1 cellular context compared by ENCODE assay signal in the genomic region with DNA sequence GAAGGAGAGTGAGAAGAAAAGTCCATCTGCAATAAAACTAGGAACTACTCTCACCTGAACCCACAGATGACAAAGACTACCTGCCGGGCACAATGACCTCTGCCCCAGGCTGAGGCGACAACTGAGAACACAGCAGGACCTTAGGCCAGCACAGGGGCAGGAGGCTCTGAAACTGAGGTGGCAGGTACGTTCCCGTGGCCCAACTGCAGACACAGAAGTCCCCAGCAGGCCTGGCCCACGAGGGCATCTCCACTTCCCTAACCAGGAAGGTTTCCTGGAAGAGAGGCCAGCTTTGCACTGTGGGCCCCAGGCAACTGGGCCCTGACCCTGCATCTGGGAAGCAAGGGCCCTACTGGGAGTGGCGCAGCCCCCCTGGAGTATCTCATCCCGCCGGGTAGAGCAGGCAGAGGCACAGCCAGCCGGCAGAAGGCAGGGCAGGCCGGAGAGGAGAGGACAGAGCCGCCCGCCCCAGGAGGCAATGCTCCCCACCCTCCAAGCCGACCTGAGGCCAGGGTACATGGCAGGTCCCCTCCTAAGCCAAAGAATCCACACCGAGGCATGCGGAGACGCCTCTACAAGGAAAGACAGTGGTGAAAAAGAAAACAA.
TF ChIP-seq lines count a peak whose summit lies in the region.

No MANE protein-coding gene starts in this region.

TF ChIP-seq in liver, 16 proteins besides CTCF, POLR2A, EP300 and RAD21 (continued from another document):
- TF ChIP-seq, protein P1, sequence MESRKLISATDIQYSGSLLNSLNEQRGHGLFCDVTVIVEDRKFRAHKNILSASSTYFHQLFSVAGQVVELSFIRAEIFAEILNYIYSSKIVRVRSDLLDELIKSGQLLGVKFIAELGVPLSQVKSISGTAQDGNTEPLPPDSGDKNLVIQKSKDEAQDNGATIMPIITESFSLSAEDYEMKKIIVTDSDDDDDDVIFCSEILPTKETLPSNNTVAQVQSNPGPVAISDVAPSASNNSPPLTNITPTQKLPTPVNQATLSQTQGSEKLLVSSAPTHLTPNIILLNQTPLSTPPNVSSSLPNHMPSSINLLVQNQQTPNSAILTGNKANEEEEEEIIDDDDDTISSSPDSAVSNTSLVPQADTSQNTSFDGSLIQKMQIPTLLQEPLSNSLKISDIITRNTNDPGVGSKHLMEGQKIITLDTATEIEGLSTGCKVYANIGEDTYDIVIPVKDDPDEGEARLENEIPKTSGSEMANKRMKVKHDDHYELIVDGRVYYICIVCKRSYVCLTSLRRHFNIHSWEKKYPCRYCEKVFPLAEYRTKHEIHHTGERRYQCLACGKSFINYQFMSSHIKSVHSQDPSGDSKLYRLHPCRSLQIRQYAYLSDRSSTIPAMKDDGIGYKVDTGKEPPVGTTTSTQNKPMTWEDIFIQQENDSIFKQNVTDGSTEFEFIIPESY (IDR thresholded peaks at IDR 0.05), result no peak
- no peak for TF ChIP-seq JUND (IDR thresholded peaks at IDR 0.05)
- TF ChIP-seq, protein P2, sequence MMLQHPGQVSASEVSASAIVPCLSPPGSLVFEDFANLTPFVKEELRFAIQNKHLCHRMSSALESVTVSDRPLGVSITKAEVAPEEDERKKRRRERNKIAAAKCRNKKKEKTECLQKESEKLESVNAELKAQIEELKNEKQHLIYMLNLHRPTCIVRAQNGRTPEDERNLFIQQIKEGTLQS (IDR thresholded peaks at IDR 0.05), result no peak
- no peak for TF ChIP-seq EGR1 (IDR thresholded peaks at IDR 0.05; ENCODE audit: low read depth in 2 of 2)
- TF ChIP-seq TAF1 (conservative IDR thresholded peaks at IDR 0.05), result no peak
- no peak for TF ChIP-seq YY1 (IDR thresholded peaks at IDR 0.05)
- peak; percentile 26 to 29 for TF ChIP-seq HNF4A (conservative IDR thresholded peaks at IDR 0.05)
